In genomic region chr7:94087664-94088352, GRCh38 we compare ENCODE assay signal across 8 cellular contexts.
DNase-seq lines count a peak whose midpoint lies in the region; TF ChIP-seq lines count a peak whose summit lies in the region.

No MANE protein-coding gene starts in this region.

- H3K27ac ChIP-seq in hepatocyte, result peak overlapping the region; percentile 46

- H2AFZ ChIP-seq in hepatocyte, result peak overlapping the region; percentile 18

- 17% methylated on average over 6 of the region's 6 CpGs for WGBS in hepatocyte (ENCODE audit: low lambda C conversion rate, missing lambda C conversion rate)

- no peaks in the 10 kb centered on the region for H4K20me1 ChIP-seq in hepatocyte (ENCODE audit: insufficient read depth, poor library complexity, severe bottlenecking)

- peak; percentile 82 for TF ChIP-seq CTCF in hepatocyte (IDR thresholded peaks at IDR 0.05; ENCODE audit: poor library complexity)

- peak overlapping the region; percentile 43 for H3K9ac ChIP-seq in skeletal muscle satellite cell (ENCODE audit: low read depth, low read length)

- H3K9me3 ChIP-seq in hepatocyte (ENCODE audit: low read depth), result no peaks in the 10 kb centered on the region
- no peaks in the 10 kb centered on the region for H3K9me3 ChIP-seq in skeletal muscle satellite cell (replicated peaks; ENCODE audit: low read length)

- peak; percentile 17 to 58 for DNase-seq in NCI-H524 (lab: John Stamatoyannopoulos, UW)
- DNase-seq in NCI-H524 treated with DMSO at 0.1 percent for 48 hours (lab: John Stamatoyannopoulos, UW), result no peak
- peak; percentile 46 for DNase-seq in H7
- peak; percentile 31 to 52 for DNase-seq in Kasumi-1 (lab: John Stamatoyannopoulos, UW)
- DNase-seq in RPMI7951 (ENCODE audit: low read depth), result peak; percentile 85
- DNase-seq in amniotic stem cell (lab: John Stamatoyannopoulos, UW), result peak; percentile 14
- DNase-seq in hepatocyte (ENCODE audit: low spot score), result peak; percentile 61

- peak overlapping the region; percentile 71 for H3K4me2 ChIP-seq in hepatocyte
- H3K4me2 ChIP-seq in skeletal muscle satellite cell (ENCODE audit: low read length), result peak overlapping the region; percentile 65

- no peaks in the 10 kb centered on the region for H3K9me2 ChIP-seq in hepatocyte (replicated peaks; ENCODE audit: insufficient read depth)

- H3K4me3 ChIP-seq in H7 (ENCODE audit: insufficient read depth, low read depth, low read length) (no peak overlapping the region), hepatocyte (no peak overlapping the region), skeletal muscle satellite cell (ENCODE audit: low read length) (peak overlapping the region; percentile 15)

- no peaks in the 10 kb centered on the region for H3K27me3 ChIP-seq in H7 (ENCODE audit: control insufficient read depth, insufficient read depth, low read length)
- no peaks in the 10 kb centered on the region for H3K27me3 ChIP-seq in hepatocyte
- H3K27me3 ChIP-seq in skeletal muscle satellite cell (ENCODE audit: control insufficient read depth, insufficient read depth, low read length), result no peaks in the 10 kb centered on the region

- no peaks in the 10 kb centered on the region for H3K79me2 ChIP-seq in hepatocyte

- H3K4me1 ChIP-seq in hepatocyte (ENCODE audit: insufficient read depth), result peaks cover 7% of the 10 kb centered on the region
- H3K4me1 ChIP-seq in skeletal muscle satellite cell (ENCODE audit: control insufficient read depth, insufficient read depth, low read length), result peaks cover 17% of the 10 kb centered on the region

- H3K36me3 ChIP-seq in H7 (replicated peaks; ENCODE audit: control insufficient read depth, insufficient read depth, low read length) (no peaks in the 10 kb centered on the region), hepatocyte (replicated peaks; ENCODE audit: insufficient read depth, low read depth) (no peaks in the 10 kb centered on the region), skeletal muscle satellite cell (ENCODE audit: insufficient read depth, low read length) (no peaks in the 10 kb centered on the region)
